In the genomic region with DNA sequence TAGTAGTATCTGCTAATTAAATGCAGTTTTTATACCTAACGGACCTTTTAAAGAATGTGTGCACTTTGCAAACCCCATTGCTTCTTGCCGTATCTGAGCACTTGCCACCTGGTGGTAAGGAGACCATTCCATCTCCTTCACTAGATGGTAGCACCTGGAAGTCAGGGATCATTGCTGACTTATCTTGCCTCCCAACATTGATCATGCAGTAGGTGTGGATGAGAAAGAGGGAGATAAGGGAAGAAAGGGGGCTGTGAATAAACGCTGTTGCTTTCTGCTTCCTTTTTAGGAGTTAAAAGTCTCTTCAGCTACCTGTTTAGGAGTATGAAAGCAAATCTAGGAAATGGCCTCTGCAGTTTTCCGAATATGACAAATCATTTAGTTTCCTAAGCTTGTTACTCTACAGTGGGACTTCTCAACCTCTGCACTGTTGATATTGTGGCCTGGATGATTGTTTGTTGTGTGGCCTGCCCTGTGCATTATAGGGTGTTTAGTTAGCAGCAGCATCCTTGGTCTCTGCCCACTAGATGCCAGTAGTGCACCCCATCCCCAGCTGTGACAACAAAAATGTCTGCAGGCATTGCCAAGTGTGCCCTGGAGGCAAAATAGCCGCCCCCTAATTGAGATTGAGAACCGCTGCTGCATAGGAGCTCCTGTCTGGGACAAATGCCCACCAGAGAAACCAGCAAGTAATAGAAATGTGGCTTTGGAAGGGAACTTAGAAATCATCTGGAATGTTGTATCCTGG, we compare ENCODE assay signal across 8 cellular contexts. TPM values are rescaled to one million over a fixed set of nuclear protein-coding genes. Genes with fewer than 3 reads are reported as not detected.
DNase-seq lines count a peak whose midpoint lies in the region; ATAC-seq and TF ChIP-seq lines count a peak whose summit lies in the region.

No MANE protein-coding gene starts in this region.

- H4K20me1 ChIP-seq in BLaER1, result no peaks in the 10 kb centered on the region

- H3K36me3 ChIP-seq in BLaER1, result peaks cover 5% of the 10 kb centered on the region; the same call in 1 of the 2 replicates

- no peak overlapping the region for H3K4me3 Mint-ChIP-seq in activated CD4-positive, alpha-beta T cell treated with anti-CD3 and anti-CD28 coated beads, Interleukin-2, amount 10 ng/mL, durations not matched to agents 24 days and 14 days

- intact Hi-C loops in activated CD4-positive, alpha-beta T cell treated with anti-CD3 and anti-CD28 coated beads, Interleukin-2, amount 10 ng/mL, durations not matched to agents 24 days and 14 days (cut with micrococcal nuclease), result no loop called here

- H3K9me3 ChIP-seq in BLaER1, result peaks cover 3% of the 10 kb centered on the region; the same call in 1 of the 2 replicates

- TF ChIP-seq POLR2A in GM18505 (IDR thresholded peaks at IDR 0.05; ENCODE audit: borderline replicate concordance, extremely low read depth, insufficient read depth, insufficient read length), result no peak

- H3K9ac ChIP-seq in BLaER1, result 0 out of 2 replicates have a peak overlapping the region, but pooled peaks have one; percentile 18

- H3K27me3 Mint-ChIP-seq in activated CD4-positive, alpha-beta T cell treated with anti-CD3 and anti-CD28 coated beads, Interleukin-2, amount 10 ng/mL, durations not matched to agents 24 days and 14 days, result peaks cover 7% of the 10 kb centered on the region

- H3K27ac ChIP-seq in BLaER1, result peak overlapping the region; percentile 51

- H3K4me1 Mint-ChIP-seq in activated CD4-positive, alpha-beta T cell treated with anti-CD3 and anti-CD28 coated beads, Interleukin-2, amount 10 ng/mL, durations not matched to agents 24 days and 14 days, result no peaks in the 10 kb centered on the region

- peaks cover 84% of the 10 kb centered on the region for H3K4me1 ChIP-seq in BLaER1

- ATAC-seq in GM18505 (IDR thresholded peaks at IDR 0.05; ENCODE audit: unreplicated experiment) (peak; percentile 49), HG02885 (IDR thresholded peaks at IDR 0.05; ENCODE audit: poor library complexity, unreplicated experiment) (peak; percentile 37)

- no peaks in the 10 kb centered on the region for H3K36me3 Mint-ChIP-seq in activated CD4-positive, alpha-beta T cell treated with anti-CD3 and anti-CD28 coated beads, Interleukin-2, amount 10 ng/mL, durations not matched to agents 24 days and 14 days (ENCODE audit: low read depth)

- peak overlapping the region; percentile 70 for H3K4me2 ChIP-seq in BLaER1

- H3K27me3 ChIP-seq in BLaER1, result no peaks in the 10 kb centered on the region

- DNase-seq in RKO (ENCODE audit: low spot score) (peak; percentile 52), fibroblast of villous mesenchyme (ENCODE audit: low read depth) (no peak), renal cortical epithelial cell (ENCODE audit: low read depth) (peak; percentile 40), cortex of kidney (lab: John Stamatoyannopoulos, UW) (no peak)
- no peak for DNase-seq in activated CD4-positive, alpha-beta T cell treated with anti-CD3 and anti-CD28 coated beads, Interleukin-2, amount 10 ng/mL, durations not matched to agents 24 days and 14 days

- H3K9me3 Mint-ChIP-seq in activated CD4-positive, alpha-beta T cell treated with anti-CD3 and anti-CD28 coated beads, Interleukin-2, amount 10 ng/mL, durations not matched to agents 24 days and 14 days, result peaks cover 9% of the 10 kb centered on the region

- H3K27ac Mint-ChIP-seq in activated CD4-positive, alpha-beta T cell treated with anti-CD3 and anti-CD28 coated beads, Interleukin-2, amount 10 ng/mL, durations not matched to agents 24 days and 14 days, result no peak overlapping the region

- peak; percentile 49 for TF ChIP-seq CTCF in fibroblast of villous mesenchyme (IDR thresholded peaks at IDR 0.05; ENCODE audit: insufficient read depth, low read depth, low read length)

- H3K4me3 ChIP-seq in BLaER1 (no peak overlapping the region), fibroblast of villous mesenchyme (ENCODE audit: low read depth, low read length) (no peak overlapping the region)

RNA-seq across cellular contexts. Expression of gene GAB1, which starts 38.8 kb away (rescaled TPM):
- total RNA-seq in fibroblast of villous mesenchyme, result 13.0 and 16.1 TPM in 2 replicates
- 12.0 and 13.2 TPM in 2 replicates for total RNA-seq in renal cortical epithelial cell
- total RNA-seq in activated CD4-positive, alpha-beta T cell treated with anti-CD3 and anti-CD28 coated beads, Interleukin-2, amount 10 ng/mL, durations not matched to agents 24 days and 14 days, result 0.65 and 0.76 TPM in 2 replicates

Comparison
In these comparisons a context has a peak if more than half of its experiments do, and no peak if none do; other contexts are left out.
1. DNase-seq: peak in RKO (single experiment) and renal cortical epithelial cell (single experiment); none in fibroblast of villous mesenchyme (single experiment), cortex of kidney (single experiment) and activated CD4-positive, alpha-beta T cell treated with anti-CD3 and anti-CD28 coated beads, Interleukin-2, amount 10 ng/mL, durations not matched to agents 24 days and 14 days (single experiment).